1 cellular context compared by ENCODE assay signal in the genomic region with DNA sequence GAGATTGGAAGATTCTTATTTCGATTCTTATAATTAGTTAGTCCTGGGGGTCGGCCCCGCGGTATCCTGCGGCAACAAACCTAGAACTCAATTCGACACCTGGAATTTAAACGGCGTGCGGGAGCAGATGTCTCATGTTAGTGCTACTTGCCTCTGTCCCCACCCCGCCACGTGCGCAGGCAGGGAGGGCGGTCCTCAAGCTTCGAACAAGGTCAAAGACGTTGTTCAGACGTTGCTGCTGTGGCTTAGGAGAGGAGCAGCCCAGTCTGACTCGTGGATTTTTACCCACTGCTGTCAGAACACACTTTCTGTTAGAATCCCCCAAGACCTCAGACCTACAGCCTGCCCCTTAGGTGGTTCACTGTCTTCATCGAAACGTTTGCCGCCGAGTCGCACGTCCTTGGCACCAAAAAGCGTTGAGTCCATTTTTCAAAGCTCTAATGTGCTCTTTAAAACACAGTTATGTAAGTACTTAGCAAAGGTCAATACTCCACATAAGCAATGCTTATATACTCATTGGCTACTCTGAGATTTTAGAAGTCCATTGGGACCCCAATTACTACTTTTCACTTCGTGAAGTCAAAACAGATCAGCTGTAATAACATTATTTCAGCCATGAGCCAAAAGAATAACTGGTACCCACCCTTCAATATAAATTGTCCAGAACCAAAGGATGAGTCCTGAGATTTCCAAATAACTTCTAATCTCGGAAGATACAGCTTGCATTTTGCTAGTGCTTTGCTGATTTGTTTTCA.
A peak's percentile ranks its signal among the peaks of the same experiment; 100 is the strongest.
TF ChIP-seq lines count a peak whose summit lies in the region.

No MANE protein-coding gene starts in this region.

TF ChIP-seq in HepG2, 621 proteins besides CTCF, POLR2A, EP300 and RAD21 (continued from another document and continues in another):
- TF ChIP-seq NKX3-1 (CRISPR knock-in tag; IDR thresholded peaks at IDR 0.05): no peak
- TF ChIP-seq PHB2 (IDR thresholded peaks at IDR 0.05; ENCODE audit: partially characterized antibody): no peak
- peak; percentile 87 for TF ChIP-seq ZNF441 (CRISPR knock-in tag; IDR thresholded peaks at IDR 0.05; ENCODE audit: borderline replicate concordance)
- TF ChIP-seq DBP (CRISPR knock-in tag; IDR thresholded peaks at IDR 0.05; ENCODE audit: not compliant biosample characterization): peak; percentile 83
- peak; percentile 58; the same call in 1 of the 2 replicates for TF ChIP-seq FOXK1 (CRISPR knock-in tag; IDR thresholded peaks at IDR 0.05; ENCODE audit: borderline replicate concordance, low read depth)
- peak; percentile 39 for TF ChIP-seq ZNF501 (CRISPR knock-in tag; IDR thresholded peaks at IDR 0.05)
- peak; percentile 63; the same call in 1 of the 2 replicates for TF ChIP-seq ZNF614 (CRISPR knock-in tag; IDR thresholded peaks at IDR 0.05; ENCODE audit: borderline replicate concordance)
- TF ChIP-seq SP140L (CRISPR knock-in tag; IDR thresholded peaks at IDR 0.05; ENCODE audit: borderline replicate concordance): no peak; the same call in 1 of the 2 replicates
- TF ChIP-seq SIX1 (CRISPR knock-in tag; IDR thresholded peaks at IDR 0.05; ENCODE audit: borderline replicate concordance): no peak
- TF ChIP-seq HINFP (CRISPR knock-in tag; IDR thresholded peaks at IDR 0.05; ENCODE audit: low read depth): peak; percentile 74; the same call in 1 of the 2 replicates
- TF ChIP-seq MEF2D (CRISPR knock-in tag; IDR thresholded peaks at IDR 0.05): peak; percentile 25
- no peak for TF ChIP-seq SMARCE1 (IDR thresholded peaks at IDR 0.05; ENCODE audit: borderline replicate concordance)
- TF ChIP-seq, protein P1, sequence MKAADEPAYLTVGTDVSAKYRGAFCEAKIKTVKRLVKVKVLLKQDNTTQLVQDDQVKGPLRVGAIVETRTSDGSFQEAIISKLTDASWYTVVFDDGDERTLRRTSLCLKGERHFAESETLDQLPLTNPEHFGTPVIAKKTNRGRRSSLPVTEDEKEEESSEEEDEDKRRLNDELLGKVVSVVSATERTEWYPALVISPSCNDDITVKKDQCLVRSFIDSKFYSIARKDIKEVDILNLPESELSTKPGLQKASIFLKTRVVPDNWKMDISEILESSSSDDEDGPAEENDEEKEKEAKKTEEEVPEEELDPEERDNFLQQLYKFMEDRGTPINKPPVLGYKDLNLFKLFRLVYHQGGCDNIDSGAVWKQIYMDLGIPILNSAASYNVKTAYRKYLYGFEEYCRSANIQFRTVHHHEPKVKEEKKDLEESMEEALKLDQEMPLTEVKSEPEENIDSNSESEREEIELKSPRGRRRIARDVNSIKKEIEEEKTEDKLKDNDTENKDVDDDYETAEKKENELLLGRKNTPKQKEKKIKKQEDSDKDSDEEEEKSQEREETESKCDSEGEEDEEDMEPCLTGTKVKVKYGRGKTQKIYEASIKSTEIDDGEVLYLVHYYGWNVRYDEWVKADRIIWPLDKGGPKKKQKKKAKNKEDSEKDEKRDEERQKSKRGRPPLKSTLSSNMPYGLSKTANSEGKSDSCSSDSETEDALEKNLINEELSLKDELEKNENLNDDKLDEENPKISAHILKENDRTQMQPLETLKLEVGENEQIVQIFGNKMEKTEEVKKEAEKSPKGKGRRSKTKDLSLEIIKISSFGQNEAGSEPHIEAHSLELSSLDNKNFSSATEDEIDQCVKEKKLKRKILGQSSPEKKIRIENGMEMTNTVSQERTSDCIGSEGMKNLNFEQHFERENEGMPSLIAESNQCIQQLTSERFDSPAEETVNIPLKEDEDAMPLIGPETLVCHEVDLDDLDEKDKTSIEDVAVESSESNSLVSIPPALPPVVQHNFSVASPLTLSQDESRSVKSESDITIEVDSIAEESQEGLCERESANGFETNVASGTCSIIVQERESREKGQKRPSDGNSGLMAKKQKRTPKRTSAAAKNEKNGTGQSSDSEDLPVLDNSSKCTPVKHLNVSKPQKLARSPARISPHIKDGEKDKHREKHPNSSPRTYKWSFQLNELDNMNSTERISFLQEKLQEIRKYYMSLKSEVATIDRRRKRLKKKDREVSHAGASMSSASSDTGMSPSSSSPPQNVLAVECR (CRISPR knock-in tag; IDR thresholded peaks at IDR 0.05; ENCODE audit: borderline replicate concordance): peak; percentile 79; the same call in 1 of the 2 replicates
- peak; percentile 54 for TF ChIP-seq ZNF652 (CRISPR knock-in tag; IDR thresholded peaks at IDR 0.05; ENCODE audit: borderline replicate concordance, low read depth)
- TF ChIP-seq ZMYM3 (CRISPR knock-in tag; IDR thresholded peaks at IDR 0.05): peak; percentile 18; the same call in 1 of the 2 replicates
- TF ChIP-seq ZFYVE20 (CRISPR knock-in tag; IDR thresholded peaks at IDR 0.05; ENCODE audit: borderline replicate concordance, low read depth): peak; percentile 94; the same call in 1 of the 2 replicates
- no peak for TF ChIP-seq NFRKB (IDR thresholded peaks at IDR 0.05)
- TF ChIP-seq, protein P2, sequence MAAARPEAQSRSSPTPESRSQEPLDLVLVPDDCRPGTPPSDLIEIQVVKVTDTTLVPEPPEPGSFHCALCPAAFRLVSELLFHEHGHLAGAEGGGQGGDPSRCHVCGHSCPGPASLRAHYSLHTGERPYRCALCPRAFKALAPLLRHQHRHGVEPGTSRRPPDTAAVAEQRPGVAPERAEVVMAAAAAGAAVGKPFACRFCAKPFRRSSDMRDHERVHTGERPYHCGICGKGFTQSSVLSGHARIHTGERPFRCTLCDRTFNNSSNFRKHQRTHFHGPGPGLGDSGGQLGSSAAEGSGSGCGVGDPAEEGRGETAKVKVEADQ (CRISPR knock-in tag; IDR thresholded peaks at IDR 0.05; ENCODE audit: borderline replicate concordance): no peak; the same call in 1 of the 2 replicates
- TF ChIP-seq TFDP2 (CRISPR knock-in tag; IDR thresholded peaks at IDR 0.05): peak; percentile 87
- TF ChIP-seq, protein P3, sequence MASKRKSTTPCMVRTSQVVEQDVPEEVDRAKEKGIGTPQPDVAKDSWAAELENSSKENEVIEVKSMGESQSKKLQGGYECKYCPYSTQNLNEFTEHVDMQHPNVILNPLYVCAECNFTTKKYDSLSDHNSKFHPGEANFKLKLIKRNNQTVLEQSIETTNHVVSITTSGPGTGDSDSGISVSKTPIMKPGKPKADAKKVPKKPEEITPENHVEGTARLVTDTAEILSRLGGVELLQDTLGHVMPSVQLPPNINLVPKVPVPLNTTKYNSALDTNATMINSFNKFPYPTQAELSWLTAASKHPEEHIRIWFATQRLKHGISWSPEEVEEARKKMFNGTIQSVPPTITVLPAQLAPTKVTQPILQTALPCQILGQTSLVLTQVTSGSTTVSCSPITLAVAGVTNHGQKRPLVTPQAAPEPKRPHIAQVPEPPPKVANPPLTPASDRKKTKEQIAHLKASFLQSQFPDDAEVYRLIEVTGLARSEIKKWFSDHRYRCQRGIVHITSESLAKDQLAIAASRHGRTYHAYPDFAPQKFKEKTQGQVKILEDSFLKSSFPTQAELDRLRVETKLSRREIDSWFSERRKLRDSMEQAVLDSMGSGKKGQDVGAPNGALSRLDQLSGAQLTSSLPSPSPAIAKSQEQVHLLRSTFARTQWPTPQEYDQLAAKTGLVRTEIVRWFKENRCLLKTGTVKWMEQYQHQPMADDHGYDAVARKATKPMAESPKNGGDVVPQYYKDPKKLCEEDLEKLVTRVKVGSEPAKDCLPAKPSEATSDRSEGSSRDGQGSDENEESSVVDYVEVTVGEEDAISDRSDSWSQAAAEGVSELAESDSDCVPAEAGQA (IDR thresholded peaks at IDR 0.05; ENCODE audit: low read depth): no peak
- TF ChIP-seq, protein P3 (CRISPR knock-in tag; IDR thresholded peaks at IDR 0.05; ENCODE audit: borderline replicate concordance): no peak
- TF ChIP-seq KLF9 (CRISPR knock-in tag; IDR thresholded peaks at IDR 0.05; ENCODE audit: low read depth): 0 out of 2 replicates have a peak, but pooled peaks have one; percentile 41
- peak; percentile 90; the same call in 1 of the 2 replicates for TF ChIP-seq ZNF160 (CRISPR knock-in tag; IDR thresholded peaks at IDR 0.05)
- TF ChIP-seq MNT (IDR thresholded peaks at IDR 0.05): peak; percentile 90
- TF ChIP-seq ADNP (CRISPR knock-in tag; IDR thresholded peaks at IDR 0.05): no peak
- TF ChIP-seq ZNF776 (CRISPR knock-in tag; IDR thresholded peaks at IDR 0.05): peak; percentile 43; the same call in 1 of the 2 replicates
- TF ChIP-seq ZNF780A (CRISPR knock-in tag; IDR thresholded peaks at IDR 0.05): no peak
- no peak for TF ChIP-seq MBD4 (IDR thresholded peaks at IDR 0.05; ENCODE audit: borderline replicate concordance, low read length)
- TF ChIP-seq, protein P4, sequence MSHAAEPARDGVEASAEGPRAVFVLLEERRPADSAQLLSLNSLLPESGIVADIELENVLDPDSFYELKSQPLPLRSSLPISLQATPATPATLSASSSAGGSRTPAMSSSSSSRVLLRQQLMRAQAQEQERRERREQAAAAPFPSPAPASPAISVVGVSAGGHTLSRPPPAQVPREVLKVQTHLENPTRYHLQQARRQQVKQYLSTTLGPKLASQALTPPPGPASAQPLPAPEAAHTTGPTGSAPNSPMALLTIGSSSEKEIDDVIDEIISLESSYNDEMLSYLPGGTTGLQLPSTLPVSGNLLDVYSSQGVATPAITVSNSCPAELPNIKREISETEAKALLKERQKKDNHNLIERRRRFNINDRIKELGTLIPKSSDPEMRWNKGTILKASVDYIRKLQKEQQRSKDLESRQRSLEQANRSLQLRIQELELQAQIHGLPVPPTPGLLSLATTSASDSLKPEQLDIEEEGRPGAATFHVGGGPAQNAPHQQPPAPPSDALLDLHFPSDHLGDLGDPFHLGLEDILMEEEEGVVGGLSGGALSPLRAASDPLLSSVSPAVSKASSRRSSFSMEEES (CRISPR knock-in tag; IDR thresholded peaks at IDR 0.05): peak; percentile 87
- peak; percentile 95 for TF ChIP-seq MXD1 (CRISPR knock-in tag; IDR thresholded peaks at IDR 0.05)
- 0 out of 2 replicates have a peak, but pooled peaks have one; percentile 34 for TF ChIP-seq ATF6 (CRISPR knock-in tag; conservative IDR thresholded peaks at IDR 0.05)
